18 cellular contexts compared by ENCODE assay signal in genomic region chr12:40146800-40147797, GRCh38. TPM values are rescaled to one million over a fixed set of nuclear protein-coding genes. Genes with fewer than 3 reads are reported as not detected.
DNase-seq lines count a peak whose midpoint lies in the region; ATAC-seq and TF ChIP-seq lines count a peak whose summit lies in the region.
"Had no signal": no experiment of that assay in that cellular context is flagged by ENCODE, and none has a peak within 500 bp of the region (broad histone marks: within the 10 kb centered on the region; RNA-seq: fewer than 3 reads in every experiment).

No MANE protein-coding gene starts in this region.

- no peaks in the 10 kb centered on the region for H3K36me3 ChIP-seq in SJSA1
- H3K36me3 ChIP-seq: HAP-1 had no signal

- POLR2A ChIA-PET in CD4-positive, alpha-beta T cell (lab: Charles Lee): interaction anchor here (1.5 to 2.0 kb wide), 2 partner anchors 40 to 528 kb away, joined by 3 to 7 read pairs; partner anchors contain the start of genes ABCD2 and SLC2A13

- no peaks in the 10 kb centered on the region for H3K9me3 ChIP-seq in CD4-positive, alpha-beta T cell (ENCODE audit: control insufficient read depth, low read length)
- H3K9me3 ChIP-seq in SJSA1 (replicated peaks): no peaks in the 10 kb centered on the region
- H3K9me3 ChIP-seq: A549, HAP-1 had no signal

- no peaks in the 10 kb centered on the region for H3K36me3 Mint-ChIP-seq in CD4-positive, alpha-beta T cell (ENCODE audit: low read depth)
- no peaks in the 10 kb centered on the region for H3K36me3 Mint-ChIP-seq in natural killer cell treated with Interleukin-12 subunit alpha and Interleukin-12 subunit beta and Interleukin-15 and Interleukin-18, amount 100 ng/mL, for 72 hours
- no peaks in the 10 kb centered on the region for H3K36me3 Mint-ChIP-seq in HFFc6 (ENCODE audit: low read depth)

- DNase-seq in NCI-H748 (lab: John Stamatoyannopoulos, UW; ENCODE audit: unreplicated experiment) (peak; percentile 21), NCI-H748 treated with DMSO at 0.1 percent for 48 hours (lab: John Stamatoyannopoulos, UW) (no peak), SJSA1 (ENCODE audit: low read depth in 1 of 2, low spot score in 2 of 2) (peak; percentile 67 to 71), dorsolateral prefrontal cortex (no peak), HCEC 1CT (no peak), HFFc6 (no peak)
- DNase-seq in CD4-positive, alpha-beta T cell: no peak
- DNase-seq in natural killer cell treated with Interleukin-12 subunit alpha and Interleukin-12 subunit beta and Interleukin-15 and Interleukin-18, amount 100 ng/mL, for 72 hours (ENCODE audit: low spot score): no peak
- DNase-seq: activated T-cell treated with anti-CD3 and anti-CD28 coated beads, Interleukin-2, amount 50 U/mL, for 4 hours; dermis blood vessel endothelial cell; hypothalamus; NCI-H1694; NK-92 treated with Interleukin-12 subunit alpha and Interleukin-12 subunit beta, amount 100 ng/mL, for 24 hours had no signal

- peaks cover 5% of the 10 kb centered on the region for H3K27me3 Mint-ChIP-seq in CD4-positive, alpha-beta T cell
- peaks cover under 1 to 3% of the 10 kb centered on the region in 2 donors for H3K27me3 Mint-ChIP-seq in natural killer cell treated with Interleukin-12 subunit alpha and Interleukin-12 subunit beta and Interleukin-15 and Interleukin-18, amount 100 ng/mL, for 72 hours
- H3K27me3 Mint-ChIP-seq in HFFc6 (ENCODE audit: insufficient read depth): no peaks in the 10 kb centered on the region; the same call in 1 of the 2 replicates

- H3K27me3 ChIP-seq in CD4-positive, alpha-beta T cell (ENCODE audit: control insufficient read depth, insufficient read depth, low read length): no peaks in the 10 kb centered on the region
- no peaks in the 10 kb centered on the region for H3K27me3 ChIP-seq in SJSA1 (replicated peaks)
- no peaks in the 10 kb centered on the region for H3K27me3 ChIP-seq in dorsolateral prefrontal cortex

- no peaks in the 10 kb centered on the region for H3K9me3 Mint-ChIP-seq in CD4-positive, alpha-beta T cell
- H3K9me3 Mint-ChIP-seq in natural killer cell treated with Interleukin-12 subunit alpha and Interleukin-12 subunit beta and Interleukin-15 and Interleukin-18, amount 100 ng/mL, for 72 hours: no peaks in the 10 kb centered on the region
- H3K9me3 Mint-ChIP-seq in HFFc6: no peaks in the 10 kb centered on the region
- H3K9me3 Mint-ChIP-seq: activated T-cell treated with anti-CD3 and anti-CD28 coated beads, Interleukin-2, amount 50 U/mL, for 4 hours; nephron; stimulated activated naive CD8-positive, alpha-beta T cell treated with anti-CD3 and anti-CD28 coated beads, Interleukin-15, Interleukin-2, amounts not matched to agents 100 ng/mL and 50 ng/mL, for 24 hours had no signal

- H3K4me3 Mint-ChIP-seq in CD4-positive, alpha-beta T cell: no peak overlapping the region
- no peak overlapping the region for H3K4me3 Mint-ChIP-seq in natural killer cell treated with Interleukin-12 subunit alpha and Interleukin-12 subunit beta and Interleukin-15 and Interleukin-18, amount 100 ng/mL, for 72 hours
- H3K4me3 Mint-ChIP-seq in HFFc6: no peak overlapping the region
- H3K4me3 Mint-ChIP-seq: activated T-cell treated with anti-CD3 and anti-CD28 coated beads, Interleukin-2, amount 50 U/mL, for 4 hours; nephron; stimulated activated naive CD8-positive, alpha-beta T cell treated with anti-CD3 and anti-CD28 coated beads, Interleukin-15, Interleukin-2, amounts not matched to agents 100 ng/mL and 50 ng/mL, for 24 hours had no signal

- ATAC-seq in CD4-positive, alpha-beta T cell (ENCODE audit: poor library complexity): peak; percentile 41
- peak; percentile 24 to 29 for ATAC-seq in natural killer cell treated with Interleukin-12 subunit alpha and Interleukin-12 subunit beta and Interleukin-15 and Interleukin-18, amount 100 ng/mL, for 72 hours
- ATAC-seq: A549 had no signal

- peaks cover 5% of the 10 kb centered on the region for H3K4me1 ChIP-seq in SJSA1 (replicated peaks)
- H3K4me1 ChIP-seq: HAP-1 had no signal

- no peak overlapping the region for H3K4me3 ChIP-seq in SJSA1
- H3K4me3 ChIP-seq in dorsolateral prefrontal cortex: no peak overlapping the region
- H3K4me3 ChIP-seq: A549, HAP-1, SK-N-MC had no signal

- intact Hi-C loops in CD4-positive, alpha-beta T cell (cut with DNase I, micrococcal nuclease): loop anchor here in 1 of 2 experiments (10.0 kb wide), 1 partner anchor 702 kb away; the partner anchor contains the start of gene KIF21A
- intact Hi-C loops in dorsolateral prefrontal cortex (cut with DNase I): no loop called here

- H3K4me1 Mint-ChIP-seq in CD4-positive, alpha-beta T cell (ENCODE audit: low read depth): no peaks in the 10 kb centered on the region
- no peaks in the 10 kb centered on the region for H3K4me1 Mint-ChIP-seq in natural killer cell treated with Interleukin-12 subunit alpha and Interleukin-12 subunit beta and Interleukin-15 and Interleukin-18, amount 100 ng/mL, for 72 hours (ENCODE audit: low read depth in 2 of 2)
- no peaks in the 10 kb centered on the region for H3K4me1 Mint-ChIP-seq in HFFc6 (ENCODE audit: low read depth)
- H3K4me1 Mint-ChIP-seq: nephron had no signal

- H3K27ac ChIP-seq in CD4-positive, alpha-beta T cell (ENCODE audit: low read depth, low read length): no peak overlapping the region
- H3K27ac ChIP-seq in SJSA1 (no peak overlapping the region), dorsolateral prefrontal cortex (no peak overlapping the region)
- H3K27ac ChIP-seq: A549, SK-N-MC had no signal

- TF ChIP-seq CTCF in CD4-positive, alpha-beta T cell (IDR thresholded peaks at IDR 0.05): no peak
- TF ChIP-seq CTCF in dorsolateral prefrontal cortex (IDR thresholded peaks at IDR 0.05 in 54 of 56, conservative IDR thresholded peaks at IDR 0.05 in 2 of 56; ENCODE audit: low read depth in 1 of 56, partially characterized antibody in 56 of 56) (no peak), HFFc6 (IDR thresholded peaks at IDR 0.05) (no peak)

- no peak overlapping the region for H3K27ac Mint-ChIP-seq in CD4-positive, alpha-beta T cell
- no peak overlapping the region for H3K27ac Mint-ChIP-seq in natural killer cell treated with Interleukin-12 subunit alpha and Interleukin-12 subunit beta and Interleukin-15 and Interleukin-18, amount 100 ng/mL, for 72 hours
- H3K27ac Mint-ChIP-seq in HFFc6: no peak overlapping the region
- H3K27ac Mint-ChIP-seq: nephron; stimulated activated naive CD8-positive, alpha-beta T cell treated with anti-CD3 and anti-CD28 coated beads, Interleukin-15, Interleukin-2, amounts not matched to agents 100 ng/mL and 50 ng/mL, for 24 hours had no signal

- CTCF ChIA-PET in CD4-positive, alpha-beta T cell (lab: Charles Lee): no interaction called here

RNA-seq across cellular contexts. Expression of gene SLC2A13, which starts 41.2 kb away (rescaled TPM):
- 1 to 10 TPM; 1.6 to 1.7 TPM for total RNA-seq in CD4-positive, alpha-beta T cell
- total RNA-seq in SJSA1 (2014; rRNA removed; shearing (Covaris generic)): 1.6 and 2.9 TPM in 2 replicates
- total RNA-seq in natural killer cell treated with Interleukin-12 subunit alpha and Interleukin-12 subunit beta and Interleukin-15 and Interleukin-18, amount 100 ng/mL, for 72 hours: 1 to 10 TPM; 6.8 to 9.1 TPM
- 100 to 1,000 TPM in 1 of 120 experiments, 10 to 100 TPM in 119; 18.4 to 103 (median 59.5) TPM for total RNA-seq in dorsolateral prefrontal cortex
- 1 to 10 TPM; 2.3 to 3.3 (median 2.9) TPM for total RNA-seq in HFFc6 (2021; fragmentation: NEBNext Ultra II Directional; extraction: Animal tissue kit (Norgen Biotek cat#: 25700))

Comparison
In these comparisons a context has a peak if more than half of its experiments do, and no peak if none do; other contexts are left out.
1. DNase-seq: peak in NCI-H748 (single experiment) and SJSA1 (2 of 2); none in NCI-H748 treated with DMSO at 0.1 percent for 48 hours (single experiment), CD4-positive, alpha-beta T cell (0 of 10), natural killer cell treated with Interleukin-12 subunit alpha and Interleukin-12 subunit beta and Interleukin-15 and Interleukin-18, amount 100 ng/mL, for 72 hours (single experiment), dorsolateral prefrontal cortex (0 of 10), HCEC 1CT (single experiment) and HFFc6 (single experiment).